Comparison of ENCODE assay signal across 28 cellular contexts in the genomic region with DNA sequence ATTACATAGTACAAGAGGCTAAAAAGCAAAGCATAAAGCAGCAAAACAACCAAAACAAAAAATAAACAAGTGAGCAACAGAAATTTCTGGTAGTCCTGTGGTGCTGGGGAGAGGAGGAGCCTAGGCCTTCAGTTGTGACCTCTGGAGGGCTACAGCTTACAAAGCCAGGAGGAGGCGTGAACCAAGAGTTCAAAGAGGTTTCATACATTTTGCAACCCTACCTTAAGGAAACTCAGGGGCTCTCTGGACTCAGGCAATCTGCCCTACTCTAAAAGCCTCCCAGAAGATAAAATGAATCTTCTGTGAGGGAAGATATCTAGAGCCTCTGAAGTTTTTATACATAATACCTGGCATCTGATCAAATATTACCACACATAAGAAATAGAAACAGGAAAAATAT.
A peak's percentile ranks its signal among the peaks of the same experiment; 100 is the strongest.
DNase-seq lines count a peak whose midpoint lies in the region; ATAC-seq, FAIRE-seq and TF ChIP-seq lines count a peak whose summit lies in the region.
"Had no signal": no experiment of that assay in that cellular context is flagged by ENCODE, and none has a peak within 500 bp of the region (broad histone marks: within the 10 kb centered on the region; RNA-seq: fewer than 3 reads in every experiment).

No MANE protein-coding gene starts in this region.

- DNase-seq in GM10266 (ENCODE audit: extremely low spot score) (peak; percentile 17), GM20000 (ENCODE audit: low spot score) (peak; percentile 26), WTC11 (ENCODE audit: low spot score) (no peak), immature natural killer cell (no peak), NCI-H2107 (lab: John Stamatoyannopoulos, UW) (no peak), GM19239 (ENCODE audit: insufficient read length, low spot score) (no peak)
- DNase-seq: activated CD4-positive, alpha-beta memory T cell treated with anti-CD3 and anti-CD28 coated beads, Interleukin-2, amount 10 ng/mL, durations not matched to agents 7 days and 5 days; activated CD8-positive, alpha-beta memory T cell treated with anti-CD3 and anti-CD28 coated beads, Interleukin-2, amount 50 U/mL, for 48 hours; activated naive CD4-positive, alpha-beta T cell treated with anti-CD3 and anti-CD28 coated beads, Interleukin-2, amount 10 ng/mL, durations not matched to agents 7 days and 5 days; amygdala; brain microvascular endothelial cell; mammary epithelial cell; MM.1S; NCI-H1417 treated with DMSO at 0.1 percent for 48 hours; NCI-H2029 treated with DMSO at 0.1 percent for 48 hours; NCI-H526; SHP77; stimulated activated naive CD4-positive, alpha-beta T cell treated with Interleukin-2 at 50 U/mL for 16 hours; upper lobe of right lung had no signal

- H3K27me3 Mint-ChIP-seq in WTC11 (ENCODE audit: low read depth) (no peaks in the 10 kb centered on the region), immature natural killer cell (ENCODE audit: low read depth in 3 of 3) (peaks cover 0 to 3% (median 0%) of the 10 kb centered on the region in 3 donors)
- H3K27me3 Mint-ChIP-seq: activated CD4-positive, alpha-beta memory T cell treated with anti-CD3 and anti-CD28 coated beads, Interleukin-2, amount 10 ng/mL, durations not matched to agents 7 days and 5 days; activated naive CD4-positive, alpha-beta T cell treated with anti-CD3 and anti-CD28 coated beads, Interleukin-2, amount 10 ng/mL, durations not matched to agents 7 days and 5 days had no signal

- POLR2A ChIA-PET in WTC11 (lab: Charles Lee), result no interaction called here

- ATAC-seq in WTC11 (peak; percentile 74), GM18858 (IDR thresholded peaks at IDR 0.05; ENCODE audit: unreplicated experiment) (no peak), GM21526 (IDR thresholded peaks at IDR 0.05; ENCODE audit: low FRiP score, unreplicated experiment) (no peak)
- ATAC-seq: HepG2, Panc1, upper lobe of right lung had no signal

- H3K36me3 Mint-ChIP-seq in WTC11, result no peaks in the 10 kb centered on the region
- peaks cover 0 to 7% (median 0%) of the 10 kb centered on the region in 3 donors for H3K36me3 Mint-ChIP-seq in immature natural killer cell

- CTCF ChIA-PET in WTC11 (lab: Charles Lee), result no interaction called here

- H3K9me3 Mint-ChIP-seq in WTC11 (no peaks in the 10 kb centered on the region), immature natural killer cell (no peaks in the 10 kb centered on the region)
- H3K9me3 Mint-ChIP-seq: activated CD4-positive, alpha-beta memory T cell treated with anti-CD3 and anti-CD28 coated beads, Interleukin-2, amount 10 ng/mL, durations not matched to agents 7 days and 5 days; activated naive CD4-positive, alpha-beta T cell treated with anti-CD3 and anti-CD28 coated beads, Interleukin-2, amount 10 ng/mL, durations not matched to agents 7 days and 5 days; CD14-positive monocyte had no signal

- H3K4me3 Mint-ChIP-seq in WTC11, result no peak overlapping the region
- H3K4me3 Mint-ChIP-seq in immature natural killer cell, result peak overlapping the region in 1 of 5 donors; percentile 2
- H3K4me3 Mint-ChIP-seq: activated CD4-positive, alpha-beta memory T cell treated with anti-CD3 and anti-CD28 coated beads, Interleukin-2, amount 10 ng/mL, durations not matched to agents 7 days and 5 days; activated naive CD4-positive, alpha-beta T cell treated with anti-CD3 and anti-CD28 coated beads, Interleukin-2, amount 10 ng/mL, durations not matched to agents 7 days and 5 days; CD14-positive monocyte had no signal

- no peak for FAIRE-seq in GM19239 (lab: Jason Lieb, UNC)
- FAIRE-seq: A204.1, endothelial cell of umbilical vein, frontal cortex, H1, HepG2 had no signal

- TF ChIP-seq CTCF in GM10266 (IDR thresholded peaks at IDR 0.05; ENCODE audit: control insufficient read depth, insufficient read depth, low read depth, missing control alignments) (no peak), GM20000 (IDR thresholded peaks at IDR 0.05; ENCODE audit: extremely low read depth, missing control alignments) (no peak), WTC11 (IDR thresholded peaks at IDR 0.05) (no peak)

- H3K4me1 Mint-ChIP-seq in WTC11 (peaks cover 8% of the 10 kb centered on the region), immature natural killer cell (peaks cover 25 to 34% of the 10 kb centered on the region in 2 donors)

- H3K27ac Mint-ChIP-seq in WTC11 (no peak overlapping the region), immature natural killer cell (peak overlapping the region in 4 of 6 donors; percentile 13 to 81 (median 40))
- H3K27ac Mint-ChIP-seq: activated CD4-positive, alpha-beta memory T cell treated with anti-CD3 and anti-CD28 coated beads, Interleukin-2, amount 10 ng/mL, durations not matched to agents 7 days and 5 days; activated naive CD4-positive, alpha-beta T cell treated with anti-CD3 and anti-CD28 coated beads, Interleukin-2, amount 10 ng/mL, durations not matched to agents 7 days and 5 days had no signal

TF ChIP-seq in WTC11, 78 proteins besides CTCF, POLR2A, EP300 and RAD21:
- TF ChIP-seq, protein P1, sequence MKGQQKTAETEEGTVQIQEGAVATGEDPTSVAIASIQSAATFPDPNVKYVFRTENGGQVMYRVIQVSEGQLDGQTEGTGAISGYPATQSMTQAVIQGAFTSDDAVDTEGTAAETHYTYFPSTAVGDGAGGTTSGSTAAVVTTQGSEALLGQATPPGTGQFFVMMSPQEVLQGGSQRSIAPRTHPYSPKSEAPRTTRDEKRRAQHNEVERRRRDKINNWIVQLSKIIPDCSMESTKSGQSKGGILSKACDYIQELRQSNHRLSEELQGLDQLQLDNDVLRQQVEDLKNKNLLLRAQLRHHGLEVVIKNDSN (CRISPR knock-in tag; IDR thresholded peaks at IDR 0.05), result no peak

Comparison
In these comparisons a context has a peak if more than half of its experiments do, and no peak if none do; other contexts are left out.
1. DNase-seq: peak in GM10266 (single experiment) and GM20000 (single experiment); none in WTC11 (single experiment), immature natural killer cell (0 of 3), NCI-H2107 (single experiment) and GM19239 (single experiment).